15 cellular contexts compared by ENCODE assay signal in genomic region chr12:53694746-53695145, GRCh38. TPM values are rescaled to one million over a fixed set of nuclear protein-coding genes. Genes with fewer than 3 reads are reported as not detected.
DNase-seq lines count a peak whose midpoint lies in the region; TF ChIP-seq lines count a peak whose summit lies in the region.
"Had no signal": no experiment of that assay in that cellular context is flagged by ENCODE, and none has a peak within 500 bp of the region (broad histone marks: within the 10 kb centered on the region; RNA-seq: fewer than 3 reads in every experiment).

No MANE protein-coding gene starts in this region.

- H3K4me1 Mint-ChIP-seq in HFFc6 (ENCODE audit: low read depth) (peaks cover 28% of the 10 kb centered on the region), chondrocyte (ENCODE audit: low read depth) (peaks cover 20% of the 10 kb centered on the region)

- no peaks in the 10 kb centered on the region for H3K36me3 ChIP-seq in BLaER1 treated with 17β-estradiol and CSF1 and Interleukin-3, amounts not matched to agents 10 nM and 100 nM
- no peaks in the 10 kb centered on the region for H3K36me3 ChIP-seq in mesodermal cell (ENCODE audit: control insufficient read depth, insufficient read depth, low read length)
- H3K36me3 ChIP-seq: BLaER1, colonic mucosa, Peyer's patch had no signal

- H4K20me1 ChIP-seq in BLaER1 treated with 17β-estradiol and CSF1 and Interleukin-3, amounts not matched to agents 10 nM and 100 nM, result peaks cover 0 to 26% (median 0%) of the 10 kb centered on the region in 11 experiments; a peak in 7 of 22 replicates

- H3K27ac ChIP-seq in BLaER1 treated with 17β-estradiol and CSF1 and Interleukin-3, amounts not matched to agents 10 nM and 100 nM, result no peak overlapping the region
- no peak overlapping the region for H3K27ac ChIP-seq in mesodermal cell (ENCODE audit: low read depth, low read length, severe bottlenecking)
- H3K27ac ChIP-seq: BLaER1, colonic mucosa, Peyer's patch had no signal

- peaks cover 0 to 12% (median 7%) of the 10 kb centered on the region in 10 experiments; a peak in 12 of 20 replicates for H3K4me1 ChIP-seq in BLaER1 treated with 17β-estradiol and CSF1 and Interleukin-3, amounts not matched to agents 10 nM and 100 nM
- H3K4me1 ChIP-seq in mesodermal cell (ENCODE audit: control insufficient read depth, insufficient read depth, low read length, poor library complexity, severe bottlenecking), result peaks cover 7% of the 10 kb centered on the region
- H3K4me1 ChIP-seq: BLaER1, colonic mucosa had no signal

- WGBS in mesodermal cell (ENCODE audit: insufficient coverage in 2 of 2), 2 experiments, result 12 to 21% methylated on average over 9 to 12 of the region's 16 CpGs

- peak overlapping the region in 7 of 11 experiments; percentile 42 to 77 (median 55); a peak in 11 of 22 replicates for H3K4me2 ChIP-seq in BLaER1 treated with 17β-estradiol and CSF1 and Interleukin-3, amounts not matched to agents 10 nM and 100 nM

- H3K27me3 Mint-ChIP-seq in HFFc6 (ENCODE audit: insufficient read depth), result peaks cover 50% of the 10 kb centered on the region
- peaks cover 54% of the 10 kb centered on the region for H3K27me3 Mint-ChIP-seq in chondrocyte (ENCODE audit: low read depth)

- peaks cover 0 to 25% (median 15%) of the 10 kb centered on the region in 11 experiments; a peak in 12 of 22 replicates for H3K9me3 ChIP-seq in BLaER1 treated with 17β-estradiol and CSF1 and Interleukin-3, amounts not matched to agents 10 nM and 100 nM (replicated peaks in 1 of 11)
- H3K9me3 ChIP-seq in mesodermal cell (ENCODE audit: control insufficient read depth, low read length), result no peaks in the 10 kb centered on the region
- H3K9me3 ChIP-seq: colonic mucosa, Peyer's patch had no signal

- H3K9ac ChIP-seq in BLaER1 treated with 17β-estradiol and CSF1 and Interleukin-3, amounts not matched to agents 10 nM and 100 nM, result no peak overlapping the region
- H3K9ac ChIP-seq: BLaER1 had no signal

- H3K27ac Mint-ChIP-seq in HFFc6, result no peak overlapping the region
- H3K27ac Mint-ChIP-seq in chondrocyte (ENCODE audit: unreplicated experiment), result no peak overlapping the region

- H3K36me3 Mint-ChIP-seq in HFFc6 (ENCODE audit: low read depth), result no peaks in the 10 kb centered on the region; the same call in 1 of the 2 replicates
- H3K36me3 Mint-ChIP-seq in chondrocyte (ENCODE audit: low read depth), result no peaks in the 10 kb centered on the region

- peak overlapping the region in 5 of 10 experiments; percentile 4 to 32 (median 21); a peak in 2 of 20 replicates for H3K4me3 ChIP-seq in BLaER1 treated with 17β-estradiol and CSF1 and Interleukin-3, amounts not matched to agents 10 nM and 100 nM
- H3K4me3 ChIP-seq in mesodermal cell (ENCODE audit: extremely low read depth, insufficient read depth, low read length, poor library complexity, severe bottlenecking), result peak overlapping the region; percentile 18
- H3K4me3 ChIP-seq: BLaER1, lung had no signal

- no peak for DNase-seq in HFFc6
- no peak for DNase-seq in chondrocyte (ENCODE audit: low spot score)
- DNase-seq in NCI-H446 treated with DMSO at 0.1 percent for 48 hours (lab: John Stamatoyannopoulos, UW), result no peak
- DNase-seq in CD1c-positive myeloid dendritic cell (ENCODE audit: extremely low spot score), result no peak
- no peak for DNase-seq in NCI-H1105 treated with DMSO at 0.1 percent for 48 hours (lab: John Stamatoyannopoulos, UW)
- no peak for DNase-seq in MV-4-11 (lab: John Stamatoyannopoulos, UW)
- DNase-seq: activated effector memory CD4-positive, alpha-beta T cell treated with Interleukin-2 at 50 U/mL for 16 hours; NCI-H2029 had no signal

- no peak for TF ChIP-seq CTCF in HFFc6 (IDR thresholded peaks at IDR 0.05)
- TF ChIP-seq CTCF in chondrocyte (IDR thresholded peaks at IDR 0.05), result no peak

- H3K9me3 Mint-ChIP-seq in HFFc6 (no peaks in the 10 kb centered on the region), chondrocyte (ENCODE audit: low read depth) (no peaks in the 10 kb centered on the region)

- peaks cover 77 to 84% (median 80%) of the 10 kb centered on the region in 11 experiments for H3K27me3 ChIP-seq in BLaER1 treated with 17β-estradiol and CSF1 and Interleukin-3, amounts not matched to agents 10 nM and 100 nM

- H3K4me3 Mint-ChIP-seq in HFFc6 (peak overlapping the region; percentile 82), chondrocyte (ENCODE audit: unreplicated experiment) (peak overlapping the region; percentile 68)

RNA-seq across cellular contexts. Expression of gene ATP5MC2, which starts 18.9 kb away (rescaled TPM):
- 100 to 1,000 TPM; 257 to 366 (median 308) TPM for total RNA-seq in HFFc6 (2021; fragmentation: NEBNext Ultra II Directional; extraction: Animal tissue kit (Norgen Biotek cat#: 25700))
- total RNA-seq in chondrocyte, result 201 to 204 TPM (median 203 TPM) in 3 replicates
- 503 TPM for polyA plus RNA-seq in mesodermal cell (2013, experiment 1 of 2)
- polyA plus RNA-seq in mesodermal cell (2013, experiment 2 of 2), result 412 TPM

RNA-seq across cellular contexts. Expression of gene CALCOCO1, which starts 32.5 kb away (rescaled TPM):
- total RNA-seq in HFFc6 (2021; fragmentation: NEBNext Ultra II Directional; extraction: Animal tissue kit (Norgen Biotek cat#: 25700)), result 10 to 100 TPM; 77.3 to 99.3 (median 87.2) TPM
- 80.9 to 96.6 TPM (median 86.9 TPM) in 3 replicates for total RNA-seq in chondrocyte
- 98.6 TPM for polyA plus RNA-seq in mesodermal cell (2013, experiment 1 of 2)
- polyA plus RNA-seq in mesodermal cell (2013, experiment 2 of 2), result 82.9 TPM

RNA-seq across cellular contexts. Expression of gene CISTR, which starts 57.0 kb away (rescaled TPM):
- not detected for total RNA-seq in HFFc6 (2021; fragmentation: NEBNext Ultra II Directional; extraction: Animal tissue kit (Norgen Biotek cat#: 25700))
- not detected in 3 replicates for total RNA-seq in chondrocyte
- polyA plus RNA-seq in mesodermal cell (2013, experiment 1 of 2), result not detected
- not detected for polyA plus RNA-seq in mesodermal cell (2013, experiment 2 of 2)
- total RNA-seq: colonic mucosa, frontal cortex, lung, Peyer's patch had no signal
- polyA plus RNA-seq: lung had no signal
